34 cellular contexts compared by ENCODE assay signal in genomic region chr1:62275095-62275494, GRCh38. TPM values are rescaled to one million over a fixed set of nuclear protein-coding genes. Genes with fewer than 3 reads are reported as not detected.
"Had no signal": no experiment of that assay in that cellular context is flagged by ENCODE, and none has a peak within 500 bp of the region (broad histone marks: within the 10 kb centered on the region; RNA-seq: fewer than 3 reads in every experiment).

No MANE protein-coding gene starts in this region.

- H3K27me3 Mint-ChIP-seq: activated B cell treated with CpG ODN at 0.5 μM for 24 hours; activated CD8-positive, alpha-beta T cell treated with anti-CD3 and anti-CD28 coated beads for 36 hours; activated naive CD4-positive, alpha-beta T cell treated with anti-CD3 and anti-CD28 coated beads, Interleukin-2, amount 50 U/mL, for 24 hours; activated naive CD8-positive, alpha-beta T cell treated with anti-CD3 and anti-CD28 coated beads for 36 hours had no signal

- DNase-seq: activated B cell treated with CpG ODN at 0.5 μM for 24 hours; activated CD4-positive, alpha-beta T cell treated with anti-CD3 and anti-CD28 coated beads for 48 hours; activated CD4-positive, alpha-beta T cell treated with anti-CD3 and anti-CD28 coated beads, Interleukin-2, amount 50 U/mL, for 1 hour; activated CD4-positive, alpha-beta T cell treated with anti-CD3 and anti-CD28 coated beads, Interleukin-2, amount 50 U/mL, for 48 hours; activated CD8-positive, alpha-beta memory T cell treated with anti-CD3 and anti-CD28 coated beads for 24 hours; activated CD8-positive, alpha-beta T cell treated with anti-CD3 and anti-CD28 coated beads for 36 hours; activated effector memory CD4-positive, alpha-beta T cell treated with Interleukin-2 at 50 U/mL for 16 hours; activated naive CD4-positive, alpha-beta T cell treated with anti-CD3 and anti-CD28 coated beads for 36 hours; activated naive CD8-positive, alpha-beta T cell treated with anti-CD3 and anti-CD28 coated beads for 36 hours; activated naive CD8-positive, alpha-beta T cell treated with anti-CD3 and anti-CD28 coated beads, Interleukin-2, amount 50 U/mL, for 24 hours; activated T-cell treated with anti-CD3 and anti-CD28 coated beads, Interleukin-2, amount 50 U/mL, for 4 hours; brain microvascular endothelial cell; caudate nucleus; cerebellar nuclear complex; colonic mucosa; effector CD8-positive, alpha-beta T cell; foreskin melanocyte; heart right ventricle; T-helper 1 cell; T-helper 17 cell; T1000; WERI-Rb-1 had no signal

- H3K27ac ChIP-seq: ascending aorta, brain microvascular endothelial cell, colonic mucosa, gastroesophageal sphincter, heart right ventricle, WERI-Rb-1 had no signal

- H3K27ac Mint-ChIP-seq: activated B cell treated with CpG ODN at 0.5 μM for 24 hours; activated CD8-positive, alpha-beta T cell treated with anti-CD3 and anti-CD28 coated beads for 36 hours; activated naive CD4-positive, alpha-beta T cell treated with anti-CD3 and anti-CD28 coated beads for 36 hours; activated naive CD4-positive, alpha-beta T cell treated with anti-CD3 and anti-CD28 coated beads, Interleukin-2, amount 50 U/mL, for 24 hours; activated naive CD8-positive, alpha-beta T cell treated with anti-CD3 and anti-CD28 coated beads for 36 hours; activated naive CD8-positive, alpha-beta T cell treated with anti-CD3 and anti-CD28 coated beads, Interleukin-2, amount 50 U/mL, for 24 hours; activated T-helper 17 cell treated with anti-CD3 and anti-CD28 coated beads, Interleukin-2, amount 50 U/mL, for 72 hours; T-helper 17 cell; T-helper 2 cell treated with Interferon-gamma antibody and Interleukin-4, amounts not matched to agents 5 μg/mL and 100 μg/mL, for 36 hours had no signal

- H3K4me3 ChIP-seq: ascending aorta, colonic mucosa, gastroesophageal sphincter, heart right ventricle had no signal

- H3K9me3 Mint-ChIP-seq: activated T-helper 17 cell treated with anti-CD3 and anti-CD28 coated beads, Interleukin-2, amount 50 U/mL, for 72 hours; T-helper 2 cell treated with Interferon-gamma antibody and Interleukin-4, amounts not matched to agents 5 μg/mL and 100 μg/mL, for 36 hours had no signal

- ATAC-seq: activated CD4-positive, CD25-positive, alpha-beta regulatory T cell treated with anti-CD3 and anti-CD28 coated beads, Interleukin-2, amount 50 U/mL, for 24 hours; activated CD8-positive, alpha-beta T cell treated with anti-CD3 and anti-CD28 coated beads for 36 hours; activated naive CD8-positive, alpha-beta T cell treated with anti-CD3 and anti-CD28 coated beads, Interleukin-2, amount 50 U/mL, for 24 hours; activated T-cell treated with anti-CD3 and anti-CD28 coated beads, Interleukin-2, amount 50 U/mL, for 4 hours; activated T-helper 17 cell treated with anti-CD3 and anti-CD28 coated beads, Interleukin-2, amount 50 U/mL, for 72 hours; esophagus mucosa; gastroesophageal sphincter; heart right ventricle; T-helper 17 cell had no signal

- H3K9me3 ChIP-seq: colonic mucosa had no signal

- H3K27me3 ChIP-seq: ascending aorta, brain microvascular endothelial cell, colonic mucosa had no signal

- H3K4me3 Mint-ChIP-seq: activated B cell treated with CpG ODN at 0.5 μM for 24 hours; activated CD8-positive, alpha-beta T cell treated with anti-CD3 and anti-CD28 coated beads for 36 hours; activated naive CD4-positive, alpha-beta T cell treated with anti-CD3 and anti-CD28 coated beads for 36 hours; activated naive CD4-positive, alpha-beta T cell treated with anti-CD3 and anti-CD28 coated beads, Interleukin-2, amount 50 U/mL, for 24 hours; activated naive CD8-positive, alpha-beta T cell treated with anti-CD3 and anti-CD28 coated beads for 36 hours; activated naive CD8-positive, alpha-beta T cell treated with anti-CD3 and anti-CD28 coated beads, Interleukin-2, amount 50 U/mL, for 24 hours; activated T-cell treated with anti-CD3 and anti-CD28 coated beads, Interleukin-2, amount 50 U/mL, for 4 hours; activated T-helper 17 cell treated with anti-CD3 and anti-CD28 coated beads, Interleukin-2, amount 50 U/mL, for 72 hours; T-helper 17 cell; T-helper 2 cell treated with Interferon-gamma antibody and Interleukin-4, amounts not matched to agents 5 μg/mL and 100 μg/mL, for 36 hours had no signal

- H3K4me1 ChIP-seq: ascending aorta, colonic mucosa, gastroesophageal sphincter had no signal

- H3K36me3 ChIP-seq: ascending aorta, brain microvascular endothelial cell, colonic mucosa, gastroesophageal sphincter, heart right ventricle, WERI-Rb-1 had no signal

RNA-seq across cellular contexts. Expression of gene KANK4, which starts 44.1 kb away (rescaled TPM):
- total RNA-seq: activated B cell treated with CpG ODN at 0.5 μM for 24 hours; activated CD8-positive, alpha-beta T cell treated with anti-CD3 and anti-CD28 coated beads for 36 hours; activated naive CD4-positive, alpha-beta T cell treated with anti-CD3 and anti-CD28 coated beads for 36 hours; activated naive CD8-positive, alpha-beta T cell treated with anti-CD3 and anti-CD28 coated beads for 36 hours; activated T-cell treated with anti-CD3 and anti-CD28 coated beads, Interleukin-2, amount 50 U/mL, for 4 hours; activated T-helper 17 cell treated with anti-CD3 and anti-CD28 coated beads, Interleukin-2, amount 50 U/mL, for 72 hours; ascending aorta; dermis microvascular lymphatic vessel endothelial cell; epithelial cell of proximal tubule; esophagus mucosa; fibroblast of lung; fibroblast of villous mesenchyme; glomerular endothelial cell; T-helper 17 cell had no signal
- polyA plus RNA-seq: fibroblast of lung had no signal
